1 cellular context compared by ENCODE assay signal in the genomic region with DNA sequence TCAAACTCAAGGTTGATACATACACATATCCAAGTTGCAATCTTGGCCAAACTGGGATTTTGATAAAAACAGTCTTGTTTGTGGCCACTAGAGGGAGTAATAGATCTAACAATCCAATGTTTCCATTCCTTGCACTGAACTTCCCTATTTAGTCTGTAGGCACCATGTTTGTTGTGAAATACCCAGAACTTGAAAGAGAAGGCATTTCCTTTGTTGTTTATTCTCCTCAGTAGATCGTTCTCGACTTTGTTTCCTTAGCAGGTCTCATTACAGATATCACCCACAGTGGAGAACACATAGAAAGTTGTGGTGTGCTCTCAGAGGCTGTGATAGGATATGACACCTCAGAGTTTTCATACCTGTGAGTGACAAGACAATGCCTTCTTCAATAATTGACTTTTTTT.
TF ChIP-seq lines count a peak whose summit lies in the region.

No MANE protein-coding gene starts in this region.

TF ChIP-seq in GM12878, 131 proteins besides CTCF, POLR2A, EP300 and RAD21 (continued from another document):
- TF ChIP-seq, protein P1, sequence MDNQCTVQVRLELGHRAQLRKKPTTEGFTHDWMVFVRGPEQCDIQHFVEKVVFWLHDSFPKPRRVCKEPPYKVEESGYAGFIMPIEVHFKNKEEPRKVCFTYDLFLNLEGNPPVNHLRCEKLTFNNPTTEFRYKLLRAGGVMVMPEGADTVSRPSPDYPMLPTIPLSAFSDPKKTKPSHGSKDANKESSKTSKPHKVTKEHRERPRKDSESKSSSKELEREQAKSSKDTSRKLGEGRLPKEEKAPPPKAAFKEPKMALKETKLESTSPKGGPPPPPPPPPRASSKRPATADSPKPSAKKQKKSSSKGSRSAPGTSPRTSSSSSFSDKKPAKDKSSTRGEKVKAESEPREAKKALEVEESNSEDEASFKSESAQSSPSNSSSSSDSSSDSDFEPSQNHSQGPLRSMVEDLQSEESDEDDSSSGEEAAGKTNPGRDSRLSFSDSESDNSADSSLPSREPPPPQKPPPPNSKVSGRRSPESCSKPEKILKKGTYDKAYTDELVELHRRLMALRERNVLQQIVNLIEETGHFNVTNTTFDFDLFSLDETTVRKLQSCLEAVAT (IDR thresholded peaks at IDR 0.05): 0 out of 2 replicates have a peak, but pooled peaks have one; percentile 27
- TF ChIP-seq MEF2A (IDR thresholded peaks at IDR 0.05; ENCODE audit: insufficient read depth, low read depth, low read length): 0 out of 2 replicates have a peak, but pooled peaks have one; percentile 13
- TF ChIP-seq, protein P2, sequence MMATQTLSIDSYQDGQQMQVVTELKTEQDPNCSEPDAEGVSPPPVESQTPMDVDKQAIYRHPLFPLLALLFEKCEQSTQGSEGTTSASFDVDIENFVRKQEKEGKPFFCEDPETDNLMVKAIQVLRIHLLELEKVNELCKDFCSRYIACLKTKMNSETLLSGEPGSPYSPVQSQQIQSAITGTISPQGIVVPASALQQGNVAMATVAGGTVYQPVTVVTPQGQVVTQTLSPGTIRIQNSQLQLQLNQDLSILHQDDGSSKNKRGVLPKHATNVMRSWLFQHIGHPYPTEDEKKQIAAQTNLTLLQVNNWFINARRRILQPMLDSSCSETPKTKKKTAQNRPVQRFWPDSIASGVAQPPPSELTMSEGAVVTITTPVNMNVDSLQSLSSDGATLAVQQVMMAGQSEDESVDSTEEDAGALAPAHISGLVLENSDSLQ (IDR thresholded peaks at IDR 0.05): peak; percentile 83
- TF ChIP-seq YY1 (IDR thresholded peaks at IDR 0.05; ENCODE audit: low read depth, low read length): peak; percentile 78
- peak; percentile 46; the same call in 1 of the 2 replicates for TF ChIP-seq IKZF1 (conservative IDR thresholded peaks at IDR 0.05)
- peak; percentile 82 for TF ChIP-seq SMC3 (IDR thresholded peaks at IDR 0.05; ENCODE audit: borderline replicate concordance, low read length)
- peak; percentile 41; the same call in 1 of the 2 replicates for TF ChIP-seq FOXM1 (IDR thresholded peaks at IDR 0.05; ENCODE audit: low read depth, low read length)
- TF ChIP-seq SP1 (IDR thresholded peaks at IDR 0.05; ENCODE audit: low read depth, low read length): no peak
TF ChIP-seq in GM12878: peak in this region for 12.
